1 cellular context compared by ENCODE assay signal in genomic region chr14:72024043-72024407, GRCh38.
TF ChIP-seq lines count a peak whose summit lies in the region.

No MANE protein-coding gene starts in this region.

TF ChIP-seq in liver, 16 proteins besides CTCF, POLR2A, EP300 and RAD21 (continued from another document):
- TF ChIP-seq ZBTB33 (IDR thresholded peaks at IDR 0.05) (no peak), SP1 (IDR thresholded peaks at IDR 0.05) (no peak), HNF4A (conservative IDR thresholded peaks at IDR 0.05) (no peak)
